Comparison of ENCODE assay signal across 18 cellular contexts in genomic region chr16:2478273-2478672, GRCh38. TPM values are rescaled to one million over a fixed set of nuclear protein-coding genes. Genes with fewer than 3 reads are reported as not detected.
A peak's percentile ranks its signal among the peaks of the same experiment; 100 is the strongest.
DNase-seq lines count a peak whose midpoint lies in the region; ATAC-seq and TF ChIP-seq lines count a peak whose summit lies in the region.
"Had no signal": no experiment of that assay in that cellular context is flagged by ENCODE, and none has a peak within 500 bp of the region (broad histone marks: within the 10 kb centered on the region; RNA-seq: fewer than 3 reads in every experiment).

No MANE protein-coding gene starts in this region.

- ATAC-seq in GM23338, result no peak
- ATAC-seq: CD8-positive, alpha-beta T cell had no signal

- H3K27ac ChIP-seq in GM23338 (ENCODE audit: low read depth), result no peak overlapping the region
- H3K27ac ChIP-seq: Peyer's patch had no signal

- no peaks in the 10 kb centered on the region for H3K9me3 Mint-ChIP-seq in GM23338
- H3K9me3 Mint-ChIP-seq: CD8-positive, alpha-beta T cell had no signal

- no peak for TF ChIP-seq CTCF in GM23338 (conservative IDR thresholded peaks at IDR 0.05; ENCODE audit: low read depth in 2 of 2)

- DNase-seq in NCI-H2171 treated with DMSO at 0.1 percent for 48 hours (lab: John Stamatoyannopoulos, UW) (peak; percentile 31), NCI-H2171 (lab: John Stamatoyannopoulos, UW) (no peak), COLO668 (lab: John Stamatoyannopoulos, UW; ENCODE audit: unreplicated experiment) (peak; percentile 20), NCI-H446 treated with DMSO at 0.1 percent for 48 hours (lab: John Stamatoyannopoulos, UW) (peak; percentile 31), erythroblast (lab: John Stamatoyannopoulos, UW) (peak; percentile 39 to 47), HuH-7.5 (ENCODE audit: low spot score) (no peak), NAMALWA (ENCODE audit: low spot score) (no peak), GM23338 (ENCODE audit: low spot score) (no peak)
- DNase-seq: BE2C, DND-41, MG63, NCI-H1105, NCI-H187, Peyer's patch, Right ventricle myocardium superior, SW 1271, T-helper 2 cell had no signal

- H3F3A ChIP-seq in GM23338 (replicated peaks; ENCODE audit: low read depth), result peaks cover 9% of the 10 kb centered on the region

- H3K79me2 ChIP-seq in GM23338 (replicated peaks; ENCODE audit: insufficient read depth), result peaks cover 17% of the 10 kb centered on the region

- TF ChIP-seq POLR2A in erythroblast (IDR thresholded peaks at IDR 0.05; ENCODE audit: low read length), result no peak

- peaks cover 8% of the 10 kb centered on the region for H3K4me1 ChIP-seq in GM23338 (ENCODE audit: insufficient read depth)

- H3K9me2 ChIP-seq in GM23338 (ENCODE audit: insufficient read depth), result no peaks in the 10 kb centered on the region

- peaks cover 25% of the 10 kb centered on the region for H3K27me3 ChIP-seq in GM23338 (ENCODE audit: insufficient read depth)
- H3K27me3 ChIP-seq: BE2C, MG63, Peyer's patch had no signal

- H4K20me1 ChIP-seq in GM23338 (replicated peaks; ENCODE audit: insufficient read depth), result peaks cover 32% of the 10 kb centered on the region

- H3K36me3 Mint-ChIP-seq in GM23338 (ENCODE audit: low read depth), result no peaks in the 10 kb centered on the region; the same call in 1 of the 3 replicates
- H3K36me3 Mint-ChIP-seq: CD8-positive, alpha-beta T cell had no signal

- no peak overlapping the region for H3K27ac Mint-ChIP-seq in GM23338
- H3K27ac Mint-ChIP-seq: CD8-positive, alpha-beta T cell had no signal

- H3K4me2 ChIP-seq in GM23338, result no peak overlapping the region

- H3K36me3 ChIP-seq in GM23338 (ENCODE audit: insufficient read depth), result no peaks in the 10 kb centered on the region
- H3K36me3 ChIP-seq: MG63, Peyer's patch had no signal

- H2AFZ ChIP-seq in GM23338, result no peak overlapping the region

- H3K27me3 Mint-ChIP-seq in GM23338 (ENCODE audit: insufficient read depth, low read depth, poor library complexity), result peaks cover 24% of the 10 kb centered on the region

- no peak overlapping the region for H3K4me3 Mint-ChIP-seq in GM23338
- H3K4me3 Mint-ChIP-seq: CD8-positive, alpha-beta T cell had no signal

- peaks cover 7% of the 10 kb centered on the region; the same call in 2 of the 3 replicates for H3K4me1 Mint-ChIP-seq in GM23338

- no peak overlapping the region for H3K4me3 ChIP-seq in GM23338
- H3K4me3 ChIP-seq: MG63, Peyer's patch had no signal

TF ChIP-seq in GM23338, 12 proteins besides CTCF, POLR2A, EP300 and RAD21:
- TF ChIP-seq CREB1 (CRISPR knock-in tag; IDR thresholded peaks at IDR 0.05; ENCODE audit: low read depth), result no peak
- TF ChIP-seq ZNF331 (CRISPR knock-in tag; IDR thresholded peaks at IDR 0.05; ENCODE audit: low read depth), result no peak
- TF ChIP-seq POLR2AphosphoS5 (IDR thresholded peaks at IDR 0.05; ENCODE audit: low read depth), result no peak

RNA-seq across cellular contexts. Expression of gene TBC1D24, which starts 3.3 kb away (rescaled TPM):
- 19.3 and 21.0 TPM in 2 replicates for total RNA-seq in GM23338 (2014; rRNA removed; shearing (Covaris generic))
- polyA plus RNA-seq in GM23338 (2016; fragmentation: Nextera tagmentation; extraction: Ambion mirVana), result 5.4 and 6.1 TPM in 2 replicates

RNA-seq across cellular contexts. Expression of gene NTN3, which starts 7.2 kb away (rescaled TPM):
- 1.7 and 3.0 TPM in 2 replicates for total RNA-seq in GM23338 (2014; rRNA removed; shearing (Covaris generic))
- polyA plus RNA-seq in GM23338 (2016; fragmentation: Nextera tagmentation; extraction: Ambion mirVana), result 0.10 TPM in 1 of 2 replicates, not detected in the other
- total RNA-seq: CD8-positive, alpha-beta T cell; Peyer's patch had no signal

RNA-seq across cellular contexts. Expression of gene TEDC2, which starts 18.4 kb away (rescaled TPM):
- total RNA-seq in GM23338 (2014; rRNA removed; shearing (Covaris generic)), result 86.5 and 98.9 TPM in 2 replicates
- 50.2 and 50.6 TPM in 2 replicates for polyA plus RNA-seq in GM23338 (2016; fragmentation: Nextera tagmentation; extraction: Ambion mirVana)

RNA-seq across cellular contexts. Expression of gene ATP6V0C, which starts 35.5 kb away (rescaled TPM):
- 98.2 and 109 TPM in 2 replicates for total RNA-seq in GM23338 (2014; rRNA removed; shearing (Covaris generic))
- 154 and 162 TPM in 2 replicates for polyA plus RNA-seq in GM23338 (2016; fragmentation: Nextera tagmentation; extraction: Ambion mirVana)

RNA-seq across cellular contexts. Expression of gene AMDHD2, which starts 41.9 kb away (rescaled TPM):
- 62.1 and 68.1 TPM in 2 replicates for total RNA-seq in GM23338 (2014; rRNA removed; shearing (Covaris generic))
- polyA plus RNA-seq in GM23338 (2016; fragmentation: Nextera tagmentation; extraction: Ambion mirVana), result 12.2 and 20.2 TPM in 2 replicates

Comparison
In these comparisons a context has a peak if more than half of its experiments do, and no peak if none do; other contexts are left out.
1. DNase-seq: peak in NCI-H2171 treated with DMSO at 0.1 percent for 48 hours (single experiment), COLO668 (single experiment), NCI-H446 treated with DMSO at 0.1 percent for 48 hours (single experiment) and erythroblast (2 of 2); none in NCI-H2171 (single experiment), HuH-7.5 (single experiment), NAMALWA (single experiment) and GM23338 (single experiment).